8 cellular contexts compared by ENCODE assay signal in the genomic region with DNA sequence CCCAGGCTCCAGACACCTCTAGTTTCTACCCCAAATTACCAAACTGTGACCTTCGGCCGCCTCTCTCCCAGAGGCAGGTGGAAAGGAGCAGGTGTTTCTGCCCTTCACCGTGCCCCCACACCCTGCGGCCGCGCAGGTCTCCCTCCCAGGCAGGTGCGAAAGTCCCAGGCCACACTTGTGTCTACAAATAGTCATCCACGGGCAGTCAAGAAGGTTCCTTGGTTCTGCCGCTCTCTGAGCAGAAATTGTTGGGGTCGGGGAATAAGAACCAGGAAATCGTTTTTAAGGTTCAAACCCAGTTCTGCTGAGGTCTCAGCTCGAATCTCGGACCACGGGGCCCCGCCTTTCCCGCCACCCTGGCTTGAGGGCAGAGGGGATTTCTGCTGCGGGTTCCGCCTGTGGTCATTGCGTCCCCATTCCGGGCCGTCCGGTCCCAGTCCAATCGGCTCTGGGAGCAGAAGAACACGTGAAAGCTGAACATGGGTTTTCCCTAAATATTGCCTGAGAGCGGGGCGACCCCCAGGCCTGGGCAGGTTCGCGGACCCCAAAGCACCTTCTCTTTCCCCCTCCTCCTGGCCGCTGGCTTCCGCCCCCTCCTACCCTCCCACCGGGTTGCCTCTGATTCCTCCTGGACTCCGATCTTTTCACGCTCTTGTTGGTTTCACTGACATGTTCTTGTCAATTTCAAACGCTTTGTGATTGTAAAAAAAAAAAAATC. TPM values are rescaled to one million over a fixed set of nuclear protein-coding genes. Genes with fewer than 3 reads are reported as not detected.
DNase-seq lines count a peak whose midpoint lies in the region; ATAC-seq lines count a peak whose summit lies in the region.

No MANE protein-coding gene starts in this region.

- H3K9ac ChIP-seq in HUES6 (ENCODE audit: low read length) = peak overlapping the region; percentile 90

- intact Hi-C loops in left cardiac atrium (cut with DNase I) = loop anchor here in 1 of 2 donors (2.0 to 5.0 kb wide), 2 partner anchors 45 to 130 kb away; no protein-coding TSS in a partner anchor

- peaks cover 67% of the 10 kb centered on the region for H3K27me3 ChIP-seq in HUES6 (ENCODE audit: control insufficient read depth, insufficient read depth, low read length)

- DNase-seq in ELR (ENCODE audit: low read depth) (peak; percentile 18), left cardiac atrium (peak; percentile 33), retina (peak; percentile 83), NCI-H128 (lab: John Stamatoyannopoulos, UW; ENCODE audit: unreplicated experiment) (no peak)
- DNase-seq in activated T-helper 9 cell treated with anti-CD3 and anti-CD28 coated beads, Interleukin-2, amount 50 U/mL, for 16 hours (ENCODE audit: low read depth) = peak; percentile 16
- DNase-seq in activated CD4-positive, CD25-positive, alpha-beta regulatory T cell treated with anti-CD3 and anti-CD28 coated beads, Interleukin-2, amount 50 U/mL, for 72 hours = no peak

- H3K4me1 ChIP-seq in HUES6 (ENCODE audit: control insufficient read depth, insufficient read depth, low read length) = peaks cover 47% of the 10 kb centered on the region

- H3K27ac ChIP-seq in HUES6 (ENCODE audit: low read depth, low read length) = peak overlapping the region; percentile 68; the same call in 1 of the 2 replicates

- H3K9me3 ChIP-seq in HUES6 (ENCODE audit: control insufficient read depth, insufficient read depth, low read depth, low read length) = no peaks in the 10 kb centered on the region

- H3K4me3 ChIP-seq in HUES6 (ENCODE audit: low read depth, low read length) = peak overlapping the region; percentile 90

- no peaks in the 10 kb centered on the region for H3K36me3 ChIP-seq in HUES6 (ENCODE audit: control insufficient read depth, insufficient read depth, low read length)

- ATAC-seq in left cardiac atrium (peak in 1 of 2 donors; percentile 0), HG02884 (IDR thresholded peaks at IDR 0.05; ENCODE audit: unreplicated experiment) (no peak)

RNA-seq across cellular contexts. Expression of gene ATF3, which starts 1.2 kb away (rescaled TPM):
- 10 to 100 TPM; 19.2 to 30.7 TPM for total RNA-seq in left cardiac atrium

Comparison
In these comparisons a context has a peak if more than half of its experiments do, and no peak if none do; other contexts are left out.
1. DNase-seq: peak in ELR (single experiment), activated T-helper 9 cell treated with anti-CD3 and anti-CD28 coated beads, Interleukin-2, amount 50 U/mL, for 16 hours (single experiment), left cardiac atrium (single experiment) and retina (single experiment); none in activated CD4-positive, CD25-positive, alpha-beta regulatory T cell treated with anti-CD3 and anti-CD28 coated beads, Interleukin-2, amount 50 U/mL, for 72 hours (single experiment) and NCI-H128 (single experiment).